ENCODE assay signal across 1 cellular context in genomic region chr19:7729831-7730285, GRCh38.
TF ChIP-seq lines count a peak whose summit lies in the region.

No MANE protein-coding gene starts in this region.

TF ChIP-seq in endothelial cell of umbilical vein, 7 proteins besides CTCF, POLR2A, EP300 and RAD21:
- TF ChIP-seq POLR2AphosphoS5 (IDR thresholded peaks at IDR 0.05; ENCODE audit: insufficient read depth, low read depth, low read length) (no peak), MAX (IDR thresholded peaks at IDR 0.05; ENCODE audit: insufficient read depth, insufficient read length) (no peak), GATA2 (IDR thresholded peaks at IDR 0.05; ENCODE audit: insufficient read depth, insufficient read length, low read depth, low read length) (no peak), EZH2 (IDR thresholded peaks at IDR 0.05; ENCODE audit: borderline replicate concordance, low read depth, low read length, severe bottlenecking) (peak; percentile 22), JUN (IDR thresholded peaks at IDR 0.05; ENCODE audit: borderline replicate concordance, insufficient read depth, insufficient read length, low read depth) (no peak), MYC (IDR thresholded peaks at IDR 0.05; ENCODE audit: low read depth, low read length) (no peak), FOS (IDR thresholded peaks at IDR 0.05; ENCODE audit: borderline replicate concordance, insufficient read depth, low read length) (no peak)
